ENCODE assay signal across 21 cellular contexts in genomic region chr20:36113015-36113414, GRCh38.
"Had no signal": no experiment of that assay in that cellular context is flagged by ENCODE, and none has a peak within 500 bp of the region (broad histone marks: within the 10 kb centered on the region; RNA-seq: fewer than 3 reads in every experiment).

No MANE protein-coding gene starts in this region.

- H3K9me3 Mint-ChIP-seq: activated CD4-positive, alpha-beta T cell treated with anti-CD3 and anti-CD28 coated beads, Interleukin-2, amount 10 ng/mL, durations not matched to agents 24 days and 14 days; activated CD8-positive, alpha-beta T cell treated with anti-CD3 and anti-CD28 coated beads for 36 hours; activated naive CD8-positive, alpha-beta T cell treated with anti-CD3 and anti-CD28 coated beads, Interleukin-2, amount 10 ng/mL, durations not matched to agents 7 days and 5 days; activated T-helper 17 cell treated with anti-CD3 and anti-CD28 coated beads, Interleukin-2, amount 50 U/mL, for 72 hours; brain; stimulated activated naive CD8-positive, alpha-beta T cell treated with anti-CD3 and anti-CD28 coated beads, Interleukin-15, amount 100 ng/mL, for 72 hours; T-cell had no signal

- H3K27ac ChIP-seq: right atrium auricular region, thoracic aorta had no signal

- ATAC-seq: activated CD8-positive, alpha-beta T cell treated with anti-CD3 and anti-CD28 coated beads for 36 hours; activated T-helper 17 cell treated with anti-CD3 and anti-CD28 coated beads, Interleukin-2, amount 50 U/mL, for 72 hours; left colon; SK-N-SH treated with all-trans-retinoic acid at 6 μM for 48 hours; stimulated activated naive CD8-positive, alpha-beta T cell treated with anti-CD3 and anti-CD28 coated beads, Interleukin-15, amount 100 ng/mL, for 72 hours; T-cell had no signal

- H3K36me3 ChIP-seq: prostate gland, right atrium auricular region, thoracic aorta had no signal

- H3K9me3 ChIP-seq: prostate gland, right atrium auricular region, thoracic aorta had no signal

- H3K27ac Mint-ChIP-seq: activated CD4-positive, alpha-beta T cell treated with anti-CD3 and anti-CD28 coated beads, Interleukin-2, amount 10 ng/mL, durations not matched to agents 24 days and 14 days; activated CD8-positive, alpha-beta T cell treated with anti-CD3 and anti-CD28 coated beads for 36 hours; activated naive CD8-positive, alpha-beta T cell treated with anti-CD3 and anti-CD28 coated beads, Interleukin-2, amount 10 ng/mL, durations not matched to agents 7 days and 5 days; activated T-helper 17 cell treated with anti-CD3 and anti-CD28 coated beads, Interleukin-2, amount 50 U/mL, for 72 hours; stimulated activated naive CD8-positive, alpha-beta T cell treated with anti-CD3 and anti-CD28 coated beads, Interleukin-15, amount 100 ng/mL, for 72 hours; T-cell had no signal

- H3K27me3 ChIP-seq: right atrium auricular region had no signal

- H3K36me3 Mint-ChIP-seq: activated naive CD8-positive, alpha-beta T cell treated with anti-CD3 and anti-CD28 coated beads, Interleukin-2, amount 10 ng/mL, durations not matched to agents 7 days and 5 days; T-cell had no signal

- DNase-seq: activated CD4-positive, alpha-beta T cell treated with anti-CD3 and anti-CD28 coated beads, Interleukin-2, amount 10 ng/mL, durations not matched to agents 24 days and 14 days; activated CD8-positive, alpha-beta T cell treated with anti-CD3 and anti-CD28 coated beads for 36 hours; activated naive CD4-positive, alpha-beta T cell; activated naive CD8-positive, alpha-beta T cell treated with anti-CD3 and anti-CD28 coated beads, Interleukin-2, amount 10 ng/mL, durations not matched to agents 7 days and 5 days; activated T-cell treated with anti-CD3 and anti-CD28 coated beads, Interleukin-2, amount 50 U/mL, for 1 hour; amygdala; foreskin fibroblast; hippocampal formation; left colon; midbrain; stimulated activated CD4-positive, alpha-beta T cell treated with anti-CD3 and anti-CD28 coated beads, Interleukin-2, amount 100 ng/mL, for 48 hours; stimulated activated naive CD8-positive, alpha-beta T cell treated with anti-CD3 and anti-CD28 coated beads, Interleukin-15, amount 100 ng/mL, for 72 hours; T-cell had no signal

- H3K4me3 ChIP-seq: coronary artery, lung, prostate gland, right atrium auricular region, thoracic aorta had no signal

- H3K4me3 Mint-ChIP-seq: activated CD4-positive, alpha-beta T cell treated with anti-CD3 and anti-CD28 coated beads, Interleukin-2, amount 10 ng/mL, durations not matched to agents 24 days and 14 days; activated CD8-positive, alpha-beta T cell treated with anti-CD3 and anti-CD28 coated beads for 36 hours; activated naive CD8-positive, alpha-beta T cell treated with anti-CD3 and anti-CD28 coated beads, Interleukin-2, amount 10 ng/mL, durations not matched to agents 7 days and 5 days; activated T-helper 17 cell treated with anti-CD3 and anti-CD28 coated beads, Interleukin-2, amount 50 U/mL, for 72 hours; brain; stimulated activated naive CD8-positive, alpha-beta T cell treated with anti-CD3 and anti-CD28 coated beads, Interleukin-15, amount 100 ng/mL, for 72 hours; T-cell had no signal

- H3K4me1 Mint-ChIP-seq: activated CD4-positive, alpha-beta T cell treated with anti-CD3 and anti-CD28 coated beads, Interleukin-2, amount 10 ng/mL, durations not matched to agents 24 days and 14 days; activated T-helper 17 cell treated with anti-CD3 and anti-CD28 coated beads, Interleukin-2, amount 50 U/mL, for 72 hours; stimulated activated naive CD8-positive, alpha-beta T cell treated with anti-CD3 and anti-CD28 coated beads, Interleukin-15, amount 100 ng/mL, for 72 hours; T-cell had no signal

- H3K4me1 ChIP-seq: prostate gland, right atrium auricular region had no signal
